In the genomic region with DNA sequence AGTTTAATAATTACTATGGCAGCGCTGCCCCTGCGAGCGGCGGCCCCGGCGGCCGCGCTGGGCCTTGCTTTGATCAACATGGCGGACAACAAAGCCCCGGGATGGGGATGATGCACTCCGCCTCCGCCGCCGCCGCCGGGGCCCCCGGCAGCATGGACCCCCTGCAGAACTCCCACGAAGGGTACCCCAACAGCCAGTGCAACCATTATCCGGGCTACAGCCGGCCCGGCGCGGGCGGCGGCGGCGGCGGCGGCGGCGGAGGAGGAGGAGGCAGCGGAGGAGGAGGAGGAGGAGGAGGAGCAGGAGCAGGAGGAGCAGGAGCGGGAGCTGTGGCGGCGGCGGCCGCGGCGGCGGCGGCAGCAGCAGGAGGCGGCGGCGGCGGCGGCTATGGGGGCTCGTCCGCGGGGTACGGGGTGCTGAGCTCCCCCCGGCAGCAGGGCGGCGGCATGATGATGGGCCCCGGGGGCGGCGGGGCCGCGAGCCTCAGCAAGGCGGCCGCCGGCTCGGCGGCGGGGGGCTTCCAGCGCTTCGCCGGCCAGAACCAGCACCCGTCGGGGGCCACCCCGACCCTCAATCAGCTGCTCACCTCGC, we compare ENCODE assay signal across 8 cellular contexts. TPM values are rescaled to one million over a fixed set of nuclear protein-coding genes. Genes with fewer than 3 reads are reported as not detected.
DNase-seq lines count a peak whose midpoint lies in the region; ATAC-seq and TF ChIP-seq lines count a peak whose summit lies in the region.

No MANE protein-coding gene starts in this region.

- ATAC-seq in Right ventricle myocardium inferior (no peak), upper lobe of left lung (ENCODE audit: low FRiP score in 2 of 2) (peak in 1 of 2 donors; percentile 25), HG02623 (IDR thresholded peaks at IDR 0.05; ENCODE audit: unreplicated experiment) (no peak)

- H4K20me1 ChIP-seq in GM23248 (ENCODE audit: insufficient read depth), result no peaks in the 10 kb centered on the region

- in situ Hi-C loops in GM23248 (cut with MboI), result no loop called here

- peak; percentile 25 for DNase-seq in AG20443 (ENCODE audit: low spot score)
- peak; percentile 64 for DNase-seq in GM23248
- DNase-seq in Peyer's patch, result peak; percentile 41 to 79 (median 72)
- peak; percentile 55 for DNase-seq in activated naive CD4-positive, alpha-beta T cell treated with Interleukin-2 at 50 U/mL for 16 hours
- DNase-seq in Right ventricle myocardium inferior (ENCODE audit: missing footprints), result peak; percentile 76
- DNase-seq in upper lobe of left lung, result peak; percentile 52 to 93

- TF ChIP-seq POLR2A in Peyer's patch (IDR thresholded peaks at IDR 0.05) (peak in 1 of 2 donors; percentile 35), upper lobe of left lung (IDR thresholded peaks at IDR 0.05) (peak in 2 of 4 donors; percentile 49 to 55)

- H3K79me2 ChIP-seq in GM23248 (ENCODE audit: insufficient read depth) (peaks cover 68% of the 10 kb centered on the region), parathyroid adenoma (peaks cover 13% of the 10 kb centered on the region)

- H3K9ac ChIP-seq in GM23248, result peak overlapping the region; percentile 94
- H3K9ac ChIP-seq in parathyroid adenoma, result peak overlapping the region; percentile 33

- peak overlapping the region; percentile 75 for H2AFZ ChIP-seq in GM23248
- peak overlapping the region; percentile 80 for H2AFZ ChIP-seq in parathyroid adenoma

- intact Hi-C loops in Right ventricle myocardium inferior (cut with DNase I), result loop anchor here (1.0 to 2.0 kb wide), 2 partner anchors 72 to 243 kb away; no protein-coding TSS in a partner anchor

- H3F3A ChIP-seq in GM23248 (ENCODE audit: insufficient read depth), result peaks cover 48% of the 10 kb centered on the region

- H3K27me3 ChIP-seq in GM23248 (replicated peaks; ENCODE audit: insufficient read depth) (no peaks in the 10 kb centered on the region), Peyer's patch (no peaks in the 10 kb centered on the region), parathyroid adenoma (ENCODE audit: control insufficient read depth, insufficient read depth, low read length) (no peaks in the 10 kb centered on the region), upper lobe of left lung (no peaks in the 10 kb centered on the region)

- WGBS in GM23248 (ENCODE audit: low coverage in 1 of 2, low lambda C conversion rate in 2 of 2, missing lambda C conversion rate in 2 of 2), 2 experiments, result 0 to 5% methylated on average over 10 to 49 of the region's 71 CpGs
- 0 to 1% methylated on average over 11 to 31 of the region's 71 CpGs for WGBS in upper lobe of left lung, 2 donors

- H3K4me2 ChIP-seq in GM23248 (ENCODE audit: unreplicated experiment) (peak overlapping the region; percentile 50), parathyroid adenoma (ENCODE audit: low read length) (peak overlapping the region; percentile 77)

- H3K4me1 ChIP-seq in GM23248 (ENCODE audit: insufficient read depth), result peaks cover 46% of the 10 kb centered on the region
- H3K4me1 ChIP-seq in Peyer's patch, result peaks cover 0 to 38% (median 2%) of the 10 kb centered on the region in 4 donors
- H3K4me1 ChIP-seq in parathyroid adenoma, result peaks cover 4% of the 10 kb centered on the region
- H3K4me1 ChIP-seq in upper lobe of left lung, result peaks cover 25 to 42% (median 33%) of the 10 kb centered on the region in 4 donors

- H3K9me3 ChIP-seq in GM23248 (ENCODE audit: low read depth) (no peaks in the 10 kb centered on the region), Peyer's patch (no peaks in the 10 kb centered on the region), parathyroid adenoma (ENCODE audit: control insufficient read depth, low read length) (no peaks in the 10 kb centered on the region), upper lobe of left lung (no peaks in the 10 kb centered on the region)

- TF ChIP-seq CTCF in Peyer's patch (IDR thresholded peaks at IDR 0.05) (no peak), parathyroid adenoma (IDR thresholded peaks at IDR 0.05) (no peak), upper lobe of left lung (IDR thresholded peaks at IDR 0.05) (no peak)

- H3K9me2 ChIP-seq in GM23248 (ENCODE audit: insufficient read depth), result no peaks in the 10 kb centered on the region

- H3K27ac ChIP-seq in GM23248 (peak overlapping the region; percentile 85), Peyer's patch (peak overlapping the region; percentile 90 to 99 (median 98)), parathyroid adenoma (peak overlapping the region; percentile 93), upper lobe of left lung (peak overlapping the region; percentile 96 to 100 (median 96))

- H3K4me3 ChIP-seq in GM23248 (peak overlapping the region; percentile 79), Peyer's patch (peak overlapping the region; percentile 79 to 94 (median 89)), parathyroid adenoma (ENCODE audit: low read depth, low read length) (peak overlapping the region; percentile 77), upper lobe of left lung (peak overlapping the region; percentile 59 to 90 (median 82))

- TF ChIP-seq EP300 in upper lobe of left lung (IDR thresholded peaks at IDR 0.05), result no peak

- H3K36me3 ChIP-seq in GM23248 (ENCODE audit: low read depth), result no peaks in the 10 kb centered on the region
- no peaks in the 10 kb centered on the region for H3K36me3 ChIP-seq in Peyer's patch
- no peaks in the 10 kb centered on the region for H3K36me3 ChIP-seq in parathyroid adenoma (ENCODE audit: control insufficient read depth, insufficient read depth, low read length)
- no peaks in the 10 kb centered on the region for H3K36me3 ChIP-seq in upper lobe of left lung

RNA-seq across cellular contexts. Expression of a gene that starts 1.5 kb away (rescaled TPM):
- 19.3 and 25.5 TPM in 2 replicates for total RNA-seq in GM23248 (2014; rRNA removed; shearing (Covaris generic))
- polyA plus RNA-seq in GM23248 (2016; fragmentation: Nextera tagmentation; extraction: Ambion mirVana), result 19.3 and 21.2 TPM in 2 replicates
- total RNA-seq in Peyer's patch, result 100 to 1,000 TPM; 117 to 174 (median 149) TPM
- total RNA-seq in Right ventricle myocardium inferior, result 46.4 TPM
- 100 to 1,000 TPM in 3 of 6 donors, 10 to 100 TPM in 3; 66.4 to 168 (median 109) TPM for total RNA-seq in upper lobe of left lung

Comparison
In these comparisons a context has a peak if more than half of its experiments do, and no peak if none do; other contexts are left out.
1. DNase-seq: peak in every context shown above with its lines; median percentile 76 in Right ventricle myocardium inferior; 72 in upper lobe of left lung; 72 in Peyer's patch; 64 in GM23248; 55 in activated naive CD4-positive, alpha-beta T cell treated with Interleukin-2 at 50 U/mL for 16 hours; 25 in AG20443.